ENCODE assay signal across 13 cellular contexts in the genomic region with DNA sequence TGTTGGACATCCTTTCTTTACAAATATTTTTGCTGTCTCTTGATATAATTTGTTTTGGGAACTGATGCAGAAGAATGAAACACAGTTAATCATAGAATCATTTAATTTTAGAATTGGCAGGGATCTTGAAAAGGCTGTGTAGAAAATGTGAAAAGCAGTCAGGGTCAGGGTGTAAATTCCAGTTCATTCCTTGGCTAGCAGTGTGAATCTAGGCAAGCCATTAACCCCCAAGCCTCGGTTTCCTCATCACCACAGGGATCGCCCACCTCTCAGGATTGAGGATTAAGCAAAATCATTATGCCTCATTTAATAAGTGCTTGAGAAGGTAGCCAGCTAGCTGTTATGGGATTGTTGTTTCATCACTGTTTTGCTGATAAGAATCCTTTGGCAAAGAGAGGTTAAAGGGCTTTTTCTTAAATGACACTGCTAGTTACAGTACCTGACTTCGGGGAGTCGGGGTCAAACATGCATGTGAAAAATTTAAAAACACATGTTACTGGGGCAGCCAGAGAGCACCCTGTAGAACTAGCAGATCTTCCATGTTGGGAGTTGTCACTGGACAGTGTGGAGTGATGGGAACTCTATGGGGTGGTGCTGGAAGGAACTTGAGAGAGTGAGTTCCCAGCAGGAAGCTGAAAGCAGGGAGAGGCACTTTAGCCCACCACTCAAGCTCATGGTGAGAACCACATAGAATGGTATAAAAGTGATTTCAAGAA. TPM values are rescaled to one million over a fixed set of nuclear protein-coding genes. Genes with fewer than 3 reads are reported as not detected.
DNase-seq lines count a peak whose midpoint lies in the region; ATAC-seq, FAIRE-seq and TF ChIP-seq lines count a peak whose summit lies in the region.
"Had no signal": no experiment of that assay in that cellular context is flagged by ENCODE, and none has a peak within 500 bp of the region (broad histone marks: within the 10 kb centered on the region; RNA-seq: fewer than 3 reads in every experiment).

No MANE protein-coding gene starts in this region.

- no peaks in the 10 kb centered on the region for H3K9me2 ChIP-seq in Loucy (replicated peaks; ENCODE audit: low read depth, low read length)

- CTCF ChIA-PET in CD8-positive, alpha-beta T cell (lab: Charles Lee), result interaction anchor here (0.9 to 10.1 kb wide), 7 partner anchors 8 to 207 kb away, joined by 3 to 142 read pairs (median 6); no protein-coding TSS in a partner anchor

- H3K9ac ChIP-seq in Loucy (ENCODE audit: low read depth, low read length, poor library complexity, severe bottlenecking), result peak overlapping the region; percentile 16
- no peak overlapping the region for H3K9ac ChIP-seq in smooth muscle cell (ENCODE audit: low read depth)
- H3K9ac ChIP-seq: KMS-11 had no signal

- no peak for TF ChIP-seq POLR2A in GM12892 (IDR thresholded peaks at IDR 0.05; ENCODE audit: low read depth, low read length)

- peaks cover 41% of the 10 kb centered on the region for H3K36me3 ChIP-seq in CD8-positive, alpha-beta T cell (ENCODE audit: insufficient read depth, low read length)
- peaks cover 72% of the 10 kb centered on the region; the same call in 1 of the 2 replicates for H3K36me3 ChIP-seq in Loucy (ENCODE audit: insufficient read depth, low read length)
- H3K36me3 ChIP-seq in esophagus (ENCODE audit: control insufficient read depth in 2 of 2, insufficient read depth in 2 of 2, low read length in 1 of 2), result peaks cover 20 to 62% of the 10 kb centered on the region in 2 donors
- H3K36me3 ChIP-seq in smooth muscle cell (ENCODE audit: low read depth), result no peaks in the 10 kb centered on the region

- no peak for FAIRE-seq in GM12892 (lab: Jason Lieb, UNC)

- H3K27me3 Mint-ChIP-seq in CD8-positive, alpha-beta T cell (ENCODE audit: low read depth), result no peaks in the 10 kb centered on the region

- H3K27me3 ChIP-seq in CD8-positive, alpha-beta T cell (ENCODE audit: insufficient read depth, low read length), result no peaks in the 10 kb centered on the region
- H3K27me3 ChIP-seq in Loucy (ENCODE audit: insufficient read depth, low read length, poor library complexity, severe bottlenecking) (no peaks in the 10 kb centered on the region), esophagus (ENCODE audit: control insufficient read depth in 1 of 2, insufficient read depth in 2 of 2, low read length in 2 of 2) (no peaks in the 10 kb centered on the region), smooth muscle cell (ENCODE audit: low read depth) (no peaks in the 10 kb centered on the region)
- H3K27me3 ChIP-seq: brain microvascular endothelial cell had no signal

- peak overlapping the region; percentile 85 for H3K27ac Mint-ChIP-seq in CD8-positive, alpha-beta T cell

- H3K4me3 Mint-ChIP-seq in CD8-positive, alpha-beta T cell, result peak overlapping the region; percentile 31

- no peak overlapping the region for H3K4me2 ChIP-seq in Loucy (ENCODE audit: low read depth, low read length, poor library complexity, severe bottlenecking)
- H3K4me2 ChIP-seq in smooth muscle cell, result no peak overlapping the region
- H3K4me2 ChIP-seq: KMS-11 had no signal

- no peaks in the 10 kb centered on the region for H3K9me3 ChIP-seq in CD8-positive, alpha-beta T cell (ENCODE audit: low read length)
- H3K9me3 ChIP-seq in Loucy (ENCODE audit: insufficient read depth, low read depth, low read length) (no peaks in the 10 kb centered on the region), esophagus (ENCODE audit: control insufficient read depth in 2 of 2, insufficient read depth in 1 of 2, low read depth in 1 of 2, low read length in 1 of 2) (no peaks in the 10 kb centered on the region), smooth muscle cell (replicated peaks; ENCODE audit: low read depth) (no peaks in the 10 kb centered on the region)

- peak overlapping the region; percentile 28 for H3K27ac ChIP-seq in CD8-positive, alpha-beta T cell (ENCODE audit: low read depth, low read length)
- peak overlapping the region; percentile 15 to 38 for H3K27ac ChIP-seq in esophagus (ENCODE audit: low read depth in 2 of 2, low read length in 1 of 2)
- H3K27ac ChIP-seq in smooth muscle cell (ENCODE audit: low read depth), result peak overlapping the region; percentile 98
- H3K27ac ChIP-seq: KMS-11 had no signal

- WGBS in esophagus, 2 donors, result 68 to 75% methylated on average over 4 of the region's 4 CpGs
- 96% methylated on average over 4 of the region's 4 CpGs for WGBS in smooth muscle cell (ENCODE audit: low lambda C conversion rate)

- H3K4me1 ChIP-seq in CD8-positive, alpha-beta T cell (ENCODE audit: insufficient read depth, low read length), result peaks cover 55% of the 10 kb centered on the region
- H3K4me1 ChIP-seq in Loucy (ENCODE audit: insufficient read depth, low read length, poor library complexity, severe bottlenecking) (peaks cover 14% of the 10 kb centered on the region), esophagus (ENCODE audit: control insufficient read depth in 2 of 2, insufficient read depth in 2 of 2, low read length in 1 of 2) (peaks cover 3 to 23% of the 10 kb centered on the region in 2 donors), smooth muscle cell (ENCODE audit: low read depth) (peaks cover 16% of the 10 kb centered on the region)

- intact Hi-C loops in CD8-positive, alpha-beta T cell (cut with DNase I, micrococcal nuclease), result no loop called here

- H3F3A ChIP-seq in Loucy (ENCODE audit: low read depth), result peaks cover 7% of the 10 kb centered on the region; the same call in 1 of the 2 replicates
- H3F3A ChIP-seq in smooth muscle cell (ENCODE audit: low read depth), result peaks cover 43% of the 10 kb centered on the region

- H2AFZ ChIP-seq in Loucy (ENCODE audit: low read length), result no peak overlapping the region
- H2AFZ ChIP-seq in smooth muscle cell (ENCODE audit: low read depth), result no peak overlapping the region

- POLR2A ChIA-PET in CD8-positive, alpha-beta T cell (lab: Charles Lee), result interaction anchor here (0.8 to 1.4 kb wide), 3 partner anchors 10 to 116 kb away, joined by 3 to 4 read pairs (median 3); no protein-coding TSS in a partner anchor

- peaks cover 76% of the 10 kb centered on the region for H3K36me3 Mint-ChIP-seq in CD8-positive, alpha-beta T cell

- ATAC-seq in CD8-positive, alpha-beta T cell, result no peak

- H3K4me1 Mint-ChIP-seq in CD8-positive, alpha-beta T cell (ENCODE audit: low read depth), result peaks cover 62% of the 10 kb centered on the region

- peaks cover 31% of the 10 kb centered on the region for H4K20me1 ChIP-seq in Loucy (ENCODE audit: insufficient read depth, low read length, poor library complexity, severe bottlenecking)
- peaks cover 63% of the 10 kb centered on the region for H4K20me1 ChIP-seq in smooth muscle cell (ENCODE audit: low read depth)

- no peaks in the 10 kb centered on the region for H3K9me3 Mint-ChIP-seq in CD8-positive, alpha-beta T cell

- no peak for TF ChIP-seq CTCF in CD8-positive, alpha-beta T cell (IDR thresholded peaks at IDR 0.05)
- TF ChIP-seq CTCF in Loucy (conservative IDR thresholded peaks at IDR 0.05; ENCODE audit: low read length) (no peak), smooth muscle cell (IDR thresholded peaks at IDR 0.05; ENCODE audit: borderline replicate concordance, insufficient read depth, poor library complexity, severe bottlenecking) (no peak)

- H3K4me3 ChIP-seq in CD8-positive, alpha-beta T cell (ENCODE audit: low read depth, low read length), result no peak overlapping the region
- H3K4me3 ChIP-seq in Loucy (ENCODE audit: low read length, poor library complexity, severe bottlenecking), result no peak overlapping the region
- no peak overlapping the region for H3K4me3 ChIP-seq in esophagus (ENCODE audit: low read depth in 1 of 2, low read length in 2 of 2)
- H3K4me3 ChIP-seq in smooth muscle cell, result no peak overlapping the region
- H3K4me3 ChIP-seq: skin epidermis had no signal

- H3K79me2 ChIP-seq in Loucy (ENCODE audit: insufficient read depth, low read length) (peaks cover 41% of the 10 kb centered on the region), smooth muscle cell (ENCODE audit: low read depth) (peaks cover 52% of the 10 kb centered on the region)

- DNase-seq in CD8-positive, alpha-beta T cell, result no peak
- DNase-seq in smooth muscle cell (lab: John Stamatoyannopoulos, UW; ENCODE audit: unreplicated experiment), result no peak
- DNase-seq in GM12892 (ENCODE audit: insufficient read length), result no peak
- DNase-seq in NCI-H2107 treated with DMSO at 0.1 percent for 48 hours (lab: John Stamatoyannopoulos, UW; ENCODE audit: unreplicated experiment), result no peak
- DNase-seq in DMS79 treated with DMSO at 0.1 percent for 48 hours (lab: John Stamatoyannopoulos, UW), result no peak
- DNase-seq: brain microvascular endothelial cell, DMS53, NCI-H2081 had no signal

RNA-seq across cellular contexts. Expression of a gene that starts 10.7 kb away (rescaled TPM):
- 10 to 100 TPM; 16.7 to 18.8 TPM for total RNA-seq in CD8-positive, alpha-beta T cell
- polyA plus RNA-seq in esophagus, result 10 to 100 TPM; 41.7 to 71.4 TPM
- 110 and 139 TPM in 2 replicates for total RNA-seq in smooth muscle cell
- 144 and 148 TPM in 2 replicates for polyA plus RNA-seq in smooth muscle cell
- polyA plus RNA-seq in GM12892 (2012; ENCODE audit: missing spikeins), result 6.0 TPM

RNA-seq across cellular contexts. Expression of a gene that starts 20.7 kb away (rescaled TPM):
- not detected for total RNA-seq in CD8-positive, alpha-beta T cell
- polyA plus RNA-seq in esophagus (10 to 100 TPM; 25.0 to 70.3 TPM), smooth muscle cell (5.2 and 21.9 TPM in 2 replicates)
- total RNA-seq in smooth muscle cell, result 6.5 and 7.8 TPM in 2 replicates
- polyA plus RNA-seq in GM12892 (2012; ENCODE audit: missing spikeins), result 2.2 TPM
- total RNA-seq: activated CD8-positive, alpha-beta memory T cell treated with anti-CD3 and anti-CD28 coated beads for 36 hours had no signal

RNA-seq across cellular contexts. Expression of a gene that starts 44.2 kb away (rescaled TPM):
- 1 to 10 TPM in 1 of 2 experiments, under 1 TPM in 1; 0.50 to 1.1 TPM for total RNA-seq in CD8-positive, alpha-beta T cell
- 100 to 1,000 TPM in 1 of 2 donors, 10 to 100 TPM in 1; 98.7 to 126 TPM for polyA plus RNA-seq in esophagus
- total RNA-seq in smooth muscle cell, result 1.3 and 1.5 TPM in 2 replicates
- 0.57 and 1.0 TPM in 2 replicates for polyA plus RNA-seq in smooth muscle cell
- not detected for polyA plus RNA-seq in GM12892 (2012; ENCODE audit: missing spikeins)

RNA-seq across cellular contexts. Expression of a gene that starts 52.8 kb away (rescaled TPM):
- total RNA-seq in CD8-positive, alpha-beta T cell, result under 1 TPM in 1 of 2 experiments, not detected in 1; 0.44 TPM
- polyA plus RNA-seq in esophagus, result 10 to 100 TPM; 81.3 to 97.9 TPM
- 35.1 and 38.3 TPM in 2 replicates for total RNA-seq in smooth muscle cell
- 72.9 and 97.8 TPM in 2 replicates for polyA plus RNA-seq in smooth muscle cell
- polyA plus RNA-seq in GM12892 (2012; ENCODE audit: missing spikeins), result 0.40 TPM

Comparison
In these comparisons a context has a peak if more than half of its experiments do, and no peak if none do; other contexts are left out.
1. H3K27ac ChIP-seq: peak in every context shown above with its lines; median percentile 98 in smooth muscle cell; 28 in CD8-positive, alpha-beta T cell; 26 in esophagus.